14 cellular contexts compared by ENCODE assay signal in genomic region chr4:145498430-145498829, GRCh38. TPM values are rescaled to one million over a fixed set of nuclear protein-coding genes. Genes with fewer than 3 reads are reported as not detected.
DNase-seq lines count a peak whose midpoint lies in the region; ATAC-seq lines count a peak whose summit lies in the region.
"Had no signal": no experiment of that assay in that cellular context is flagged by ENCODE, and none has a peak within 500 bp of the region (broad histone marks: within the 10 kb centered on the region; RNA-seq: fewer than 3 reads in every experiment).

No MANE protein-coding gene starts in this region.

- in situ Hi-C loops in ACHN (cut with HindIII; ENCODE audit: low pct_ligation_motif_present, low pct_unique_long_range_greater_than_20kb, low sequenced_read_pairs), result no loop called here

- DNase-seq in ACHN (no peak), C1 segment of cervical spinal cord (lab: John Stamatoyannopoulos, UW) (no peak), A172 (ENCODE audit: low spot score) (no peak)
- no peak for DNase-seq in effector CD4-positive, alpha-beta T cell
- DNase-seq: activated CD4-positive, alpha-beta memory T cell treated with anti-CD3 and anti-CD28 coated beads, Interleukin-2, amount 10 ng/mL, durations not matched to agents 7 days and 5 days; activated naive CD4-positive, alpha-beta T cell; caudate nucleus; NCI-H2107; OCI-M1; stimulated activated naive B cell treated with anti-CD40 and anti-IgM and Interleukin-4, amounts not matched to agents 10 μg/mL and 1 μg/mL and 100 μg/mL, for 72 hours had no signal

- peak; percentile 77 for ATAC-seq in GM18517 (IDR thresholded peaks at IDR 0.05; ENCODE audit: unreplicated experiment)
- ATAC-seq in GM21390 (IDR thresholded peaks at IDR 0.05; ENCODE audit: unreplicated experiment), result peak; percentile 78
- ATAC-seq in HG02973 (IDR thresholded peaks at IDR 0.05; ENCODE audit: unreplicated experiment), result peak; percentile 56
- ATAC-seq in HG03565 (IDR thresholded peaks at IDR 0.05; ENCODE audit: unreplicated experiment), result peak; percentile 67
- ATAC-seq: stimulated activated naive B cell treated with anti-CD40 and anti-IgM and Interleukin-4, amounts not matched to agents 10 μg/mL and 1 μg/mL and 100 μg/mL, for 72 hours had no signal

RNA-seq across cellular contexts. Expression of gene SMAD1, which starts 16.8 kb away (rescaled TPM):
- total RNA-seq in A172 (2014; rRNA removed; shearing (Covaris generic)), result 13.4 and 23.5 TPM in 2 replicates
